In the genomic region with DNA sequence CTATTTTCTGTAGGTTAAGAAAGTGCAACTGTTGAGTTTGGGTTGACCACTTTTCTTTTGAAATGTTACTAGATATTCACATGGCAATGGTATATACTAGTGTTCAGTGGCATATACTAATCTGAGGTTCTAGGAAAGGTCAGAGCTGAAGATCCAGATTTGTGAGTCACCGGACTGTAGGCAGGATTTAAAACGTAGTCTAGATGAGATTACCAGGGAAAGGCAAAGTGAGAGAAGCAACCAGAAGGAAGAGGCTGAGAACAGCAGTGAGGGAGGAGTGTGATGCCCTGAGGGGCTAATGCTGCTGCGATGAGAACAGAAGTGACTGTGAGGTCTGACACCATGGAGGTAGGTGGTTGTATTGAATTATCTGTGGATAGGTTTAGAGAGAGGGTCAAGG, we compare ENCODE assay signal across 14 cellular contexts.
"Had no signal": no experiment of that assay in that cellular context is flagged by ENCODE, and none has a peak within 500 bp of the region (broad histone marks: within the 10 kb centered on the region; RNA-seq: fewer than 3 reads in every experiment).

No MANE protein-coding gene starts in this region.

- DNase-seq: activated CD4-positive, alpha-beta memory T cell treated with anti-CD3 and anti-CD28 coated beads for 36 hours; activated CD4-positive, alpha-beta T cell treated with anti-CD3 and anti-CD28 coated beads for 1 hour; activated naive CD4-positive, alpha-beta T cell treated with anti-CD3 and anti-CD28 coated beads, Interleukin-2, amount 50 U/mL, for 16 hours; activated T-cell treated with anti-CD3 and anti-CD28 coated beads, Interleukin-2, amount 50 U/mL, for 24 hours; dermis blood vessel endothelial cell; erythroblast; hypothalamus; kidney glomerular epithelial cell; nephron progenitor cell; occipital lobe; T-helper 9 cell; tibial artery; uterus had no signal

- H3K27me3 Mint-ChIP-seq: activated CD4-positive, alpha-beta memory T cell treated with anti-CD3 and anti-CD28 coated beads for 36 hours; activated T-cell treated with anti-CD3 and anti-CD28 coated beads, Interleukin-2, amount 50 U/mL, for 24 hours had no signal

- H3K27ac Mint-ChIP-seq: activated CD4-positive, alpha-beta memory T cell treated with anti-CD3 and anti-CD28 coated beads for 36 hours; activated T-cell treated with anti-CD3 and anti-CD28 coated beads, Interleukin-2, amount 50 U/mL, for 24 hours; nephron progenitor cell; stimulated activated memory B cell treated with anti-CD40 and anti-IgM and Interleukin-4, amounts not matched to agents 10 μg/mL and 1 μg/mL and 100 μg/mL, for 72 hours had no signal

- H3K4me1 Mint-ChIP-seq: nephron progenitor cell; stimulated activated memory B cell treated with anti-CD40 and anti-IgM and Interleukin-4, amounts not matched to agents 10 μg/mL and 1 μg/mL and 100 μg/mL, for 72 hours had no signal

- H3K4me3 Mint-ChIP-seq: activated CD4-positive, alpha-beta memory T cell treated with anti-CD3 and anti-CD28 coated beads for 36 hours; activated T-cell treated with anti-CD3 and anti-CD28 coated beads, Interleukin-2, amount 50 U/mL, for 24 hours; nephron progenitor cell; stimulated activated memory B cell treated with anti-CD40 and anti-IgM and Interleukin-4, amounts not matched to agents 10 μg/mL and 1 μg/mL and 100 μg/mL, for 72 hours had no signal

- H3K9me3 Mint-ChIP-seq: activated CD4-positive, alpha-beta memory T cell treated with anti-CD3 and anti-CD28 coated beads for 36 hours; activated T-cell treated with anti-CD3 and anti-CD28 coated beads, Interleukin-2, amount 50 U/mL, for 24 hours; stimulated activated memory B cell treated with anti-CD40 and anti-IgM and Interleukin-4, amounts not matched to agents 10 μg/mL and 1 μg/mL and 100 μg/mL, for 72 hours had no signal

- ATAC-seq: stimulated activated memory B cell treated with anti-CD40 and anti-IgM and Interleukin-4, amounts not matched to agents 10 μg/mL and 1 μg/mL and 100 μg/mL, for 72 hours had no signal

- H3K36me3 Mint-ChIP-seq: activated CD4-positive, alpha-beta memory T cell treated with anti-CD3 and anti-CD28 coated beads for 36 hours; stimulated activated memory B cell treated with anti-CD40 and anti-IgM and Interleukin-4, amounts not matched to agents 10 μg/mL and 1 μg/mL and 100 μg/mL, for 72 hours had no signal
